Comparison of ENCODE assay signal across 2 cellular contexts in genomic region chr7:133126422-133126821, GRCh38.
A peak's percentile ranks its signal among the peaks of the same experiment; 100 is the strongest.
TF ChIP-seq lines count a peak whose summit lies in the region.

No MANE protein-coding gene starts in this region.

TF ChIP-seq in HEK293, 187 proteins besides CTCF, POLR2A, EP300 and RAD21 (continued from another document):
- TF ChIP-seq SALL2 (tag by site-specific recombination; IDR thresholded peaks at IDR 0.05; ENCODE audit: borderline replicate concordance) (no peak), GFI1B (tag by site-specific recombination; IDR thresholded peaks at IDR 0.05) (no peak), ZBTB44 (tag by site-specific recombination; IDR thresholded peaks at IDR 0.05) (no peak), ZNF175 (tag by site-specific recombination; IDR thresholded peaks at IDR 0.05) (no peak)

TF ChIP-seq in GM12878, 131 proteins besides CTCF, POLR2A, EP300 and RAD21 (continued from another document):
- TF ChIP-seq ZNF592 (IDR thresholded peaks at IDR 0.05) (no peak), YY1 (IDR thresholded peaks at IDR 0.05; ENCODE audit: low read depth, low read length) (no peak), MXI1 (IDR thresholded peaks at IDR 0.05; ENCODE audit: low read depth, low read length) (no peak), KDM1A (IDR thresholded peaks at IDR 0.05; ENCODE audit: borderline replicate concordance) (no peak), ATF7 (IDR thresholded peaks at IDR 0.05; ENCODE audit: low read depth) (peak; percentile 73)
